In genomic region chr2:205806126-205806905, GRCh38 we compare ENCODE assay signal across 27 cellular contexts.
DNase-seq lines count a peak whose midpoint lies in the region; ATAC-seq, FAIRE-seq and TF ChIP-seq lines count a peak whose summit lies in the region.
"Had no signal": no experiment of that assay in that cellular context is flagged by ENCODE, and none has a peak within 500 bp of the region (broad histone marks: within the 10 kb centered on the region; RNA-seq: fewer than 3 reads in every experiment).

No MANE protein-coding gene starts in this region.

- TF ChIP-seq RAD21 in liver (IDR thresholded peaks at IDR 0.05), result peak in 1 of 2 donors; percentile 12

- DNase-seq in DMS53 (lab: John Stamatoyannopoulos, UW) (peak; percentile 94), bronchial epithelial cell (ENCODE audit: low read depth) (no peak), small intestine (peak; percentile 70), uterus (no peak), T-helper 2 cell (no peak)
- DNase-seq in effector CD4-positive, alpha-beta T cell, result no peak
- DNase-seq: activated CD8-positive, alpha-beta T cell treated with anti-CD3 and anti-CD28 coated beads for 36 hours; activated naive CD4-positive, alpha-beta T cell treated with Interleukin-2 at 50 U/mL for 16 hours; activated T-cell treated with anti-CD3 and anti-CD28 coated beads, Interleukin-2, amount 50 U/mL, for 1 hour; CD4-positive, CD25-positive, alpha-beta regulatory T cell; central memory CD4-positive, alpha-beta T cell; DND-41; foreskin keratinocyte; H7; hypothalamus; Kasumi-1; NCI-H1105; NCI-H2029 treated with DMSO at 0.1 percent for 48 hours; NCI-H446 treated with DMSO at 0.1 percent for 48 hours had no signal

- TF ChIP-seq POLR2A in uterus (IDR thresholded peaks at IDR 0.05), result no peak

- no peak for TF ChIP-seq CTCF in bronchial epithelial cell (IDR thresholded peaks at IDR 0.05; ENCODE audit: insufficient read depth, low read length, severe bottlenecking)
- peak; percentile 13 for TF ChIP-seq CTCF in liver (IDR thresholded peaks at IDR 0.05; ENCODE audit: low read depth, low read length, missing input control)
- TF ChIP-seq CTCF in uterus (IDR thresholded peaks at IDR 0.05), result no peak

- intact Hi-C loops in uterus (cut with DNase I; ENCODE audit: low total_unique reads), result no loop called here

- no peak for ATAC-seq in GM18511 (IDR thresholded peaks at IDR 0.05; ENCODE audit: unreplicated experiment)
- ATAC-seq: activated CD8-positive, alpha-beta T cell treated with anti-CD3 and anti-CD28 coated beads for 36 hours; foreskin keratinocyte; sciatic nerve; stimulated activated effector memory CD8-positive, alpha-beta T cell treated with anti-CD3 and anti-CD28 coated beads, Interleukin-12 subunit alpha, Interleukin-12 subunit beta, amount 100 ng/mL, for 72 hours had no signal

- FAIRE-seq in bronchial epithelial cell (lab: Jason Lieb, UNC), result peak; percentile 18
- FAIRE-seq in small intestine (lab: Jason Lieb, UNC), result no peak
- FAIRE-seq: HTR-8/SVneo, islet of Langerhans had no signal

- H3K27ac ChIP-seq in liver (ENCODE audit: low read depth in 1 of 2, low read length in 2 of 2) (peak overlapping the region; percentile 38 to 70), small intestine (ENCODE audit: low read depth in 1 of 2, low read length in 1 of 2) (no peak overlapping the region), uterus (no peak overlapping the region)
- H3K27ac ChIP-seq: foreskin keratinocyte, Peyer's patch, SJSA1 had no signal

- 32% methylated on average over 19 of the region's 19 CpGs for WGBS in liver
- 17 to 69% (median 31%) methylated on average over 19 of the region's 19 CpGs for WGBS in small intestine, 3 donors

- H3K9ac ChIP-seq in liver (ENCODE audit: low read depth in 1 of 2, low read length in 2 of 2), result peak overlapping the region in 1 of 2 donors; percentile 36

- H3K4me3 ChIP-seq in bronchial epithelial cell (ENCODE audit: low read depth, low read length) (no peak overlapping the region), liver (ENCODE audit: low read depth in 1 of 3, low read length in 3 of 3) (peak overlapping the region; percentile 15 to 56 (median 34)), small intestine (ENCODE audit: low read depth in 1 of 2, low read length in 2 of 2) (no peak overlapping the region), uterus (no peak overlapping the region)
- H3K4me3 ChIP-seq: Peyer's patch, SJSA1 had no signal

- H3K27me3 ChIP-seq in bronchial epithelial cell (ENCODE audit: control insufficient read depth, insufficient read depth, low read length) (no peaks in the 10 kb centered on the region), liver (ENCODE audit: control insufficient read depth in 4 of 4, insufficient read depth in 4 of 4, low read length in 3 of 4) (no peaks in the 10 kb centered on the region), small intestine (ENCODE audit: control insufficient read depth in 2 of 2, insufficient read depth in 2 of 2, low read length in 2 of 2) (no peaks in the 10 kb centered on the region), uterus (no peaks in the 10 kb centered on the region)
- H3K27me3 ChIP-seq: foreskin keratinocyte, Peyer's patch had no signal

- H3K36me3 ChIP-seq in bronchial epithelial cell (ENCODE audit: control insufficient read depth, insufficient read depth, low read length) (no peaks in the 10 kb centered on the region), liver (ENCODE audit: control insufficient read depth in 4 of 4, insufficient read depth in 3 of 4, low read depth in 1 of 4, low read length in 3 of 4) (no peaks in the 10 kb centered on the region), small intestine (ENCODE audit: control insufficient read depth in 2 of 2, insufficient read depth in 2 of 2, low read length in 2 of 2) (no peaks in the 10 kb centered on the region), uterus (no peaks in the 10 kb centered on the region)
- H3K36me3 ChIP-seq: Peyer's patch, SJSA1 had no signal

- H3K4me1 ChIP-seq in liver (ENCODE audit: control insufficient read depth in 4 of 4, insufficient read depth in 4 of 4, low read length in 3 of 4), result peaks cover 0 to 15% (median 2%) of the 10 kb centered on the region in 4 donors
- H3K4me1 ChIP-seq in small intestine (ENCODE audit: control insufficient read depth in 2 of 2, insufficient read depth in 1 of 2, low read depth in 1 of 2, low read length in 1 of 2), result no peaks in the 10 kb centered on the region
- H3K4me1 ChIP-seq in uterus, result peaks cover 7% of the 10 kb centered on the region in 2 donors
- H3K4me1 ChIP-seq: foreskin keratinocyte, SJSA1 had no signal

- H3K9me3 ChIP-seq in liver (ENCODE audit: control insufficient read depth in 4 of 4, low read length in 3 of 4) (no peaks in the 10 kb centered on the region), small intestine (ENCODE audit: control insufficient read depth, low read depth) (no peaks in the 10 kb centered on the region), uterus (no peaks in the 10 kb centered on the region)
- H3K9me3 ChIP-seq: Peyer's patch, SJSA1 had no signal

TF ChIP-seq in liver, 16 proteins besides CTCF, POLR2A, EP300 and RAD21:
- peak in 1 of 2 donors; percentile 18 for TF ChIP-seq RXRA (IDR thresholded peaks at IDR 0.05)
- no peak for TF ChIP-seq NR2F2 (IDR thresholded peaks at IDR 0.05)
- peak in 1 of 2 donors; percentile 8 for TF ChIP-seq HNF4A (conservative IDR thresholded peaks at IDR 0.05)
- peak; percentile 47 for TF ChIP-seq YY1 (IDR thresholded peaks at IDR 0.05)
- peak; percentile 40 for TF ChIP-seq SP1 (IDR thresholded peaks at IDR 0.05)
- no peak for TF ChIP-seq FOXA1 (IDR thresholded peaks at IDR 0.05)
- no peak for TF ChIP-seq EGR1 (IDR thresholded peaks at IDR 0.05; ENCODE audit: low read depth in 2 of 2)
- no peak for TF ChIP-seq GABPA (IDR thresholded peaks at IDR 0.05 in 1 of 2, conservative IDR thresholded peaks at IDR 0.05 in 1 of 2)
- no peak for TF ChIP-seq JUND (IDR thresholded peaks at IDR 0.05)
- peak; percentile 34 for TF ChIP-seq REST (IDR thresholded peaks at IDR 0.05)

Comparison
In these comparisons a context has a peak if more than half of its experiments do, and no peak if none do; other contexts are left out.
1. DNase-seq: peak in DMS53 (single experiment) and small intestine (single experiment); none in bronchial epithelial cell (single experiment), uterus (0 of 2), effector CD4-positive, alpha-beta T cell (single experiment) and T-helper 2 cell (0 of 5).
2. H3K4me3 ChIP-seq: peak in liver (3 of 3); none in bronchial epithelial cell (single experiment), small intestine (0 of 2) and uterus (0 of 2).
3. H3K27ac ChIP-seq: peak in liver (2 of 2); none in small intestine (0 of 2) and uterus (0 of 2).